15 cellular contexts compared by ENCODE assay signal in the genomic region with DNA sequence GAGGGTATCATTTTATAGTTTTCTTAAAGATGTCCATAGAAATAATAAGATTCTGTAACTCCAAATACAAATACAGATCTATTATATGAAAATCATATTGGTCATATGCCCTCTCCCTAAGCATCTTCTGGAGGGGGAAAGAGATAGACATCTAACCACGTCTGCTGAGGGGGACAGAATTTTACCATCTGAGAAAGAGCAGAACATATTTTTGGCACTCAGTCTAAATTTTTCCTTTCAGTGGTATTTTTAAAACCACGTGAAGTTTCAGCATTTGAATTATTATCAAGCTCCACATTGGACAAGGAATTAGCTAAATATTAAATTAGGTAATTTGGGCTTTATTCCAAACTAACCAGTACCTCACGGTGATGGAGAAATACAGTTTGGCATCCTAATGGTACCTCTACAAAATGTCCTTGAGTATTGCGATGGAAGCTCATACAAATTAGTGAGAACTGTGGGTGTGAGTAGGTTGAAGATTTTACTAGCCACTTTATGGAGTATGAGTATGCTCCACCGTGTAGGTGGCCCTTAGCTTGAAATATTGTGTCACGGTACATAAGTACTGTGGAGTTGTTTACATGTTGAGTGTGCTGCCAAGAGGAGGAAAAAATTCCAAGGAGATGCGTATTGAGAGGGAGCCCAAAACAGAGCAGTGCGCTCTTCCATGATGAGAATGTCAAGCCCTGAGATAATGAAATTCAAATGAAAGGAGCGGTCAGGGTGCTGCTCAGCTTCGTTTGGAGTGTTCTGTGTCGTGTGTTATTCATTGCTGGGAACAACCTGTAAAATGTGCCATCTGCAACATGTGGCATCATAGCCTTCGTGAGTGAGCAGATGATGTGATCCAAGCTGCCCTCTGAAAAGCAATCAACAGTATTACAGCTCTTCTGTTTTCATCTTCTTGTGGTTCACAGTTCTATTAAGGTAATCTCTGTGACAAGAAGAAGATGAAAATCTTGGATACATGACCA. TPM values are rescaled to one million over a fixed set of nuclear protein-coding genes. Genes with fewer than 3 reads are reported as not detected.
DNase-seq lines count a peak whose midpoint lies in the region; ATAC-seq and TF ChIP-seq lines count a peak whose summit lies in the region.
"Had no signal": no experiment of that assay in that cellular context is flagged by ENCODE, and none has a peak within 500 bp of the region (broad histone marks: within the 10 kb centered on the region; RNA-seq: fewer than 3 reads in every experiment).

No MANE protein-coding gene starts in this region.

- H3K27me3 ChIP-seq in endocrine pancreas (ENCODE audit: control insufficient read depth, insufficient read depth, low read length), result no peaks in the 10 kb centered on the region
- no peaks in the 10 kb centered on the region for H3K27me3 ChIP-seq in mammary epithelial cell (ENCODE audit: insufficient read depth, low read length)

- no peak overlapping the region for H3K27ac ChIP-seq in mammary epithelial cell (ENCODE audit: insufficient read depth, low read depth, low read length)

- peak overlapping the region; percentile 47 for H3K4me3 ChIP-seq in endocrine pancreas (ENCODE audit: control insufficient read depth, insufficient read depth, low read length)
- no peak overlapping the region for H3K4me3 ChIP-seq in mammary epithelial cell (replicated peaks in 1 of 3; ENCODE audit: insufficient read depth in 1 of 3, low read depth in 2 of 3, low read length in 3 of 3)

- no peaks in the 10 kb centered on the region for H3K27me3 Mint-ChIP-seq in activated CD8-positive, alpha-beta T cell treated with anti-CD3 and anti-CD28 coated beads for 36 hours
- H3K27me3 Mint-ChIP-seq in activated CD8-positive, alpha-beta T cell treated with anti-CD3 and anti-CD28 coated beads, Interleukin-2, amount 10 ng/mL, durations not matched to agents 7 days and 5 days (ENCODE audit: low read depth), result no peaks in the 10 kb centered on the region
- no peaks in the 10 kb centered on the region for H3K27me3 Mint-ChIP-seq in HFFc6 (ENCODE audit: insufficient read depth)
- H3K27me3 Mint-ChIP-seq: activated CD4-positive, alpha-beta T cell treated with anti-CD3 and anti-CD28 coated beads for 36 hours had no signal

- in situ Hi-C loops in mammary epithelial cell (cut with MboI; ENCODE audit: low sequenced_read_pairs in 2 of 2), result no loop called here

- H3K27ac Mint-ChIP-seq in activated CD8-positive, alpha-beta T cell treated with anti-CD3 and anti-CD28 coated beads for 36 hours, result peak overlapping the region; percentile 6
- H3K27ac Mint-ChIP-seq in activated CD8-positive, alpha-beta T cell treated with anti-CD3 and anti-CD28 coated beads, Interleukin-2, amount 10 ng/mL, durations not matched to agents 7 days and 5 days, result no peak overlapping the region
- peak overlapping the region; percentile 24; the same call in 1 of the 2 replicates for H3K27ac Mint-ChIP-seq in HFFc6
- H3K27ac Mint-ChIP-seq in stimulated activated effector memory CD8-positive, alpha-beta T cell treated with anti-CD3 and anti-CD28 coated beads, Interleukin-12 subunit alpha, Interleukin-12 subunit beta, amount 100 ng/mL, for 72 hours, result peak overlapping the region; percentile 27
- H3K27ac Mint-ChIP-seq: activated CD4-positive, alpha-beta T cell treated with anti-CD3 and anti-CD28 coated beads for 36 hours had no signal

- no TSS peak for BruUV-seq in mammary epithelial cell (replicated peaks; lab: Mats Ljungman, UMichigan)

- peaks cover 31% of the 10 kb centered on the region for H3K4me1 Mint-ChIP-seq in activated CD8-positive, alpha-beta T cell treated with anti-CD3 and anti-CD28 coated beads for 36 hours (ENCODE audit: low read depth)
- peaks cover 10% of the 10 kb centered on the region for H3K4me1 Mint-ChIP-seq in activated CD8-positive, alpha-beta T cell treated with anti-CD3 and anti-CD28 coated beads, Interleukin-2, amount 10 ng/mL, durations not matched to agents 7 days and 5 days (ENCODE audit: low read depth)
- H3K4me1 Mint-ChIP-seq in HFFc6 (ENCODE audit: low read depth), result peaks cover 16% of the 10 kb centered on the region
- H3K4me1 Mint-ChIP-seq in stimulated activated effector memory CD8-positive, alpha-beta T cell treated with anti-CD3 and anti-CD28 coated beads, Interleukin-12 subunit alpha, Interleukin-12 subunit beta, amount 100 ng/mL, for 72 hours, result peaks cover 48% of the 10 kb centered on the region

- H3K4me3 Mint-ChIP-seq in activated CD8-positive, alpha-beta T cell treated with anti-CD3 and anti-CD28 coated beads for 36 hours, result no peak overlapping the region
- H3K4me3 Mint-ChIP-seq in activated CD8-positive, alpha-beta T cell treated with anti-CD3 and anti-CD28 coated beads, Interleukin-2, amount 10 ng/mL, durations not matched to agents 7 days and 5 days, result no peak overlapping the region
- H3K4me3 Mint-ChIP-seq in HFFc6, result peak overlapping the region; percentile 67; the same call in 1 of the 2 replicates
- H3K4me3 Mint-ChIP-seq in stimulated activated effector memory CD8-positive, alpha-beta T cell treated with anti-CD3 and anti-CD28 coated beads, Interleukin-12 subunit alpha, Interleukin-12 subunit beta, amount 100 ng/mL, for 72 hours, result peak overlapping the region; percentile 5
- H3K4me3 Mint-ChIP-seq: activated CD4-positive, alpha-beta T cell treated with anti-CD3 and anti-CD28 coated beads for 36 hours had no signal

- no peak overlapping the region for H3K4me2 ChIP-seq in mammary epithelial cell (ENCODE audit: insufficient read depth, low read depth, low read length)

- peaks cover 1% of the 10 kb centered on the region for H3K36me3 Mint-ChIP-seq in activated CD8-positive, alpha-beta T cell treated with anti-CD3 and anti-CD28 coated beads for 36 hours (ENCODE audit: low read depth)
- H3K36me3 Mint-ChIP-seq in activated CD8-positive, alpha-beta T cell treated with anti-CD3 and anti-CD28 coated beads, Interleukin-2, amount 10 ng/mL, durations not matched to agents 7 days and 5 days (ENCODE audit: low read depth), result no peaks in the 10 kb centered on the region
- H3K36me3 Mint-ChIP-seq in HFFc6 (ENCODE audit: low read depth), result no peaks in the 10 kb centered on the region
- no peaks in the 10 kb centered on the region for H3K36me3 Mint-ChIP-seq in stimulated activated effector memory CD8-positive, alpha-beta T cell treated with anti-CD3 and anti-CD28 coated beads, Interleukin-12 subunit alpha, Interleukin-12 subunit beta, amount 100 ng/mL, for 72 hours

- H4K20me1 ChIP-seq in mammary epithelial cell (ENCODE audit: insufficient read depth, low read length), result no peaks in the 10 kb centered on the region

- CTCF ChIA-PET in activated CD8-positive, alpha-beta T cell treated with anti-CD3 and anti-CD28 coated beads for 36 hours (lab: Charles Lee), result no interaction called here
- CTCF ChIA-PET in activated CD8-positive, alpha-beta T cell treated with anti-CD3 and anti-CD28 coated beads, Interleukin-2, amount 10 ng/mL, durations not matched to agents 7 days and 5 days (lab: Charles Lee), result no interaction called here
- CTCF ChIA-PET in mammary epithelial cell (lab: Charles Lee; ENCODE audit: low non-redundant PET), result no interaction called here

- H3K9ac ChIP-seq in endocrine pancreas (ENCODE audit: control insufficient read depth, insufficient read depth, low read length) (no peak overlapping the region), mammary epithelial cell (ENCODE audit: insufficient read depth, low read length) (no peak overlapping the region)

- H3K36me3 ChIP-seq in endocrine pancreas (ENCODE audit: control insufficient read depth, insufficient read depth, low read length) (no peaks in the 10 kb centered on the region), mammary epithelial cell (ENCODE audit: insufficient read depth, low read length) (no peaks in the 10 kb centered on the region)

- POLR2A ChIA-PET in activated CD8-positive, alpha-beta T cell treated with anti-CD3 and anti-CD28 coated beads for 36 hours (lab: Charles Lee), result interaction anchor here (0.5 to 1.7 kb wide), 2 partner anchors 9 to 41 kb away, joined by 3 read pairs; no protein-coding TSS in a partner anchor
- POLR2A ChIA-PET in activated CD8-positive, alpha-beta T cell treated with anti-CD3 and anti-CD28 coated beads, Interleukin-2, amount 10 ng/mL, durations not matched to agents 7 days and 5 days (lab: Charles Lee), result no interaction called here

- DNase-seq in activated CD8-positive, alpha-beta T cell treated with anti-CD3 and anti-CD28 coated beads for 36 hours, result no peak
- no peak for DNase-seq in activated CD8-positive, alpha-beta T cell treated with anti-CD3 and anti-CD28 coated beads, Interleukin-2, amount 10 ng/mL, durations not matched to agents 7 days and 5 days
- DNase-seq in HFFc6 (no peak), mammary epithelial cell (no peak), cerebellum (ENCODE audit: low spot score) (no peak)
- no peak for DNase-seq in stimulated activated effector memory CD8-positive, alpha-beta T cell treated with anti-CD3 and anti-CD28 coated beads, Interleukin-12 subunit alpha, Interleukin-12 subunit beta, amount 100 ng/mL, for 72 hours (ENCODE audit: low spot score in 2 of 2)
- DNase-seq: activated CD4-positive, alpha-beta T cell treated with anti-CD3 and anti-CD28 coated beads for 36 hours; dermis blood vessel endothelial cell; left ventricle myocardium superior; NK-92 treated with Interleukin-12 subunit alpha and Interleukin-12 subunit beta, amount 100 ng/mL, for 24 hours; stimulated activated CD4-positive, alpha-beta T cell treated with anti-CD3 and anti-CD28 coated beads, Interleukin-12 subunit alpha, Interleukin-12 subunit beta, amount 100 ng/mL, for 4 hours; substantia nigra; T1000 had no signal

- H3K9me3 Mint-ChIP-seq in activated CD8-positive, alpha-beta T cell treated with anti-CD3 and anti-CD28 coated beads for 36 hours, result no peaks in the 10 kb centered on the region
- no peaks in the 10 kb centered on the region for H3K9me3 Mint-ChIP-seq in activated CD8-positive, alpha-beta T cell treated with anti-CD3 and anti-CD28 coated beads, Interleukin-2, amount 10 ng/mL, durations not matched to agents 7 days and 5 days (ENCODE audit: insufficient read depth)
- no peaks in the 10 kb centered on the region for H3K9me3 Mint-ChIP-seq in HFFc6
- no peaks in the 10 kb centered on the region for H3K9me3 Mint-ChIP-seq in stimulated activated effector memory CD8-positive, alpha-beta T cell treated with anti-CD3 and anti-CD28 coated beads, Interleukin-12 subunit alpha, Interleukin-12 subunit beta, amount 100 ng/mL, for 72 hours

- peak; percentile 80 for ATAC-seq in activated CD8-positive, alpha-beta T cell treated with anti-CD3 and anti-CD28 coated beads for 36 hours
- no peak for ATAC-seq in activated CD8-positive, alpha-beta T cell treated with anti-CD3 and anti-CD28 coated beads, Interleukin-2, amount 10 ng/mL, durations not matched to agents 7 days and 5 days
- peak; percentile 93 for ATAC-seq in stimulated activated effector memory CD8-positive, alpha-beta T cell treated with anti-CD3 and anti-CD28 coated beads, Interleukin-12 subunit alpha, Interleukin-12 subunit beta, amount 100 ng/mL, for 72 hours
- no peak for ATAC-seq in HG02970 (IDR thresholded peaks at IDR 0.05; ENCODE audit: low FRiP score, unreplicated experiment)
- ATAC-seq: activated CD4-positive, alpha-beta T cell treated with anti-CD3 and anti-CD28 coated beads for 36 hours; left ventricle myocardium superior had no signal

- no peaks in the 10 kb centered on the region for H3K79me2 ChIP-seq in mammary epithelial cell (ENCODE audit: insufficient read depth, low read length)

- 77% methylated on average over 12 of the region's 12 CpGs for WGBS in mammary epithelial cell (ENCODE audit: low coverage, missing lambda C conversion rate)

- TF ChIP-seq CTCF in activated CD8-positive, alpha-beta T cell treated with anti-CD3 and anti-CD28 coated beads for 36 hours (IDR thresholded peaks at IDR 0.05), result no peak
- TF ChIP-seq CTCF in HFFc6 (IDR thresholded peaks at IDR 0.05), result no peak
- no peak for TF ChIP-seq CTCF in mammary epithelial cell (conservative IDR thresholded peaks at IDR 0.05 in 1 of 2, IDR thresholded peaks at IDR 0.05 in 1 of 2; ENCODE audit: extremely low read depth in 1 of 2, insufficient read depth in 1 of 2, low read depth in 1 of 2, low read length in 2 of 2)

- H3K9me3 ChIP-seq in endocrine pancreas (ENCODE audit: control insufficient read depth, low read length) (no peaks in the 10 kb centered on the region), mammary epithelial cell (replicated peaks; ENCODE audit: insufficient read depth, low read length) (no peaks in the 10 kb centered on the region)

- no peaks in the 10 kb centered on the region for H3K4me1 ChIP-seq in endocrine pancreas (ENCODE audit: control insufficient read depth, insufficient read depth, low read length)
- H3K4me1 ChIP-seq in mammary epithelial cell (ENCODE audit: insufficient read depth, low read length), result no peaks in the 10 kb centered on the region

- intact Hi-C loops in activated CD8-positive, alpha-beta T cell treated with anti-CD3 and anti-CD28 coated beads for 36 hours (cut with micrococcal nuclease), result no loop called here
- intact Hi-C loops in mammary epithelial cell (cut with micrococcal nuclease), result loop anchor here (5.0 kb wide), 1 partner anchor 43 kb away; no protein-coding TSS in a partner anchor

- dilution Hi-C loops in mammary epithelial cell (cut with HindIII; ENCODE audit: low sequenced_read_pairs), result no loop called here

- no peak overlapping the region for H2AFZ ChIP-seq in mammary epithelial cell (ENCODE audit: low read depth, low read length)

RNA-seq across cellular contexts. Expression of a gene that starts 48.4 kb away (rescaled TPM):
- 10 to 100 TPM; 13.5 to 14.6 TPM for total RNA-seq in activated CD8-positive, alpha-beta T cell treated with anti-CD3 and anti-CD28 coated beads for 36 hours
- 10 to 100 TPM; 22.4 to 23.1 TPM for total RNA-seq in activated CD8-positive, alpha-beta T cell treated with anti-CD3 and anti-CD28 coated beads, Interleukin-2, amount 10 ng/mL, durations not matched to agents 7 days and 5 days
- total RNA-seq in HFFc6 (2021; fragmentation: NEBNext Ultra II Directional; extraction: Animal tissue kit (Norgen Biotek cat#: 25700)), result 10 to 100 TPM; 66.7 to 92.7 (median 84.1) TPM
- total RNA-seq in mammary epithelial cell (10 to 100 TPM; 24.3 to 32.1 TPM), cerebellum (25.4 TPM)
- polyA plus RNA-seq in mammary epithelial cell, result 15.0 TPM
- 17.5 TPM for polyA minus RNA-seq in mammary epithelial cell

Comparison
In these comparisons a context has a peak if more than half of its experiments do, and no peak if none do; other contexts are left out.
1. ATAC-seq: peak in activated CD8-positive, alpha-beta T cell treated with anti-CD3 and anti-CD28 coated beads for 36 hours (single experiment) and stimulated activated effector memory CD8-positive, alpha-beta T cell treated with anti-CD3 and anti-CD28 coated beads, Interleukin-12 subunit alpha, Interleukin-12 subunit beta, amount 100 ng/mL, for 72 hours (single experiment); none in activated CD8-positive, alpha-beta T cell treated with anti-CD3 and anti-CD28 coated beads, Interleukin-2, amount 10 ng/mL, durations not matched to agents 7 days and 5 days (single experiment) and HG02970 (single experiment).
2. H3K4me3 Mint-ChIP-seq: peak in HFFc6 (single experiment) and stimulated activated effector memory CD8-positive, alpha-beta T cell treated with anti-CD3 and anti-CD28 coated beads, Interleukin-12 subunit alpha, Interleukin-12 subunit beta, amount 100 ng/mL, for 72 hours (single experiment); none in activated CD8-positive, alpha-beta T cell treated with anti-CD3 and anti-CD28 coated beads for 36 hours (single experiment) and activated CD8-positive, alpha-beta T cell treated with anti-CD3 and anti-CD28 coated beads, Interleukin-2, amount 10 ng/mL, durations not matched to agents 7 days and 5 days (single experiment).